Comparison of ENCODE assay signal across 31 cellular contexts in genomic region chr2:69784228-69784627, GRCh38.
"Had no signal": no experiment of that assay in that cellular context is flagged by ENCODE, and none has a peak within 500 bp of the region (broad histone marks: within the 10 kb centered on the region; RNA-seq: fewer than 3 reads in every experiment).

No MANE protein-coding gene starts in this region.

- H3K4me3 ChIP-seq: breast epithelium, Peyer's patch, SJSA1 had no signal

- DNase-seq: activated CD4-positive, alpha-beta T cell treated with anti-CD3 and anti-CD28 coated beads, Interleukin-2, amount 10 ng/mL, durations not matched to agents 24 days and 14 days; activated CD4-positive, alpha-beta T cell treated with anti-CD3 and anti-CD28 coated beads, Interleukin-2, amount 50 U/mL, for 4 hours; activated CD8-positive, alpha-beta T cell treated with anti-CD3 and anti-CD28 coated beads for 36 hours; activated effector memory CD4-positive, alpha-beta T cell treated with anti-CD3 and anti-CD28 coated beads, Interleukin-2, amount 50 U/mL, for 16 hours; activated naive CD4-positive, alpha-beta T cell; activated naive CD4-positive, alpha-beta T cell treated with anti-CD3 and anti-CD28 coated beads, Interleukin-2, amount 50 U/mL, for 16 hours; activated naive CD8-positive, alpha-beta T cell treated with anti-CD3 and anti-CD28 coated beads for 36 hours; activated T-cell treated with anti-CD3 and anti-CD28 coated beads, Interleukin-2, amount 50 U/mL, for 1 hour; activated T-cell treated with anti-CD3 and anti-CD28 coated beads, Interleukin-2, amount 50 U/mL, for 72 hours; amniotic stem cell; aorta; Karpas-422; NCI-H1105 treated with DMSO at 0.1 percent for 48 hours; NCI-H1436; NCI-H1694; NCI-H1930; NCI-H345; NCI-H510A; NCI-H526; NCI-H748 treated with DMSO at 0.1 percent for 48 hours; NK-92 treated with Interleukin-12 subunit alpha and Interleukin-12 subunit beta, amount 100 ng/mL, for 24 hours; PC-3; Peyer's patch; RPMI8226; SHP77 treated with DMSO at 0.1 percent for 48 hours; SK-N-SH had no signal

- H3K9me3 Mint-ChIP-seq: activated CD4-positive, alpha-beta T cell treated with anti-CD3 and anti-CD28 coated beads, Interleukin-2, amount 10 ng/mL, durations not matched to agents 24 days and 14 days; activated CD8-positive, alpha-beta T cell treated with anti-CD3 and anti-CD28 coated beads for 36 hours; activated naive CD8-positive, alpha-beta T cell treated with anti-CD3 and anti-CD28 coated beads for 36 hours; activated T-cell treated with anti-CD3 and anti-CD28 coated beads, Interleukin-2, amount 50 U/mL, for 72 hours; activated T-helper 17 cell treated with anti-CD3 and anti-CD28 coated beads, Interleukin-2, amount 50 U/mL, for 72 hours; T-helper 1 cell treated with Interleukin-12 subunit alpha and Interleukin-12 subunit beta and Interleukin-4 antibody, amounts not matched to agents 30 μg/mL and 1 μg/mL, for 36 hours; T-helper 2 cell treated with Interferon-gamma antibody and Interleukin-4, amounts not matched to agents 5 μg/mL and 100 μg/mL, for 36 hours had no signal

- H3K36me3 ChIP-seq: breast epithelium, SJSA1 had no signal

- H3K27ac ChIP-seq: breast epithelium, Peyer's patch, SJSA1 had no signal

- H3K27me3 Mint-ChIP-seq: activated CD4-positive, alpha-beta T cell treated with anti-CD3 and anti-CD28 coated beads, Interleukin-2, amount 10 ng/mL, durations not matched to agents 24 days and 14 days; activated CD8-positive, alpha-beta T cell treated with anti-CD3 and anti-CD28 coated beads for 36 hours; activated naive CD8-positive, alpha-beta T cell treated with anti-CD3 and anti-CD28 coated beads for 36 hours; activated T-helper 17 cell treated with anti-CD3 and anti-CD28 coated beads, Interleukin-2, amount 50 U/mL, for 72 hours had no signal

- H3K9me3 ChIP-seq: breast epithelium, Peyer's patch, SJSA1, SK-N-SH had no signal

- H3K27ac Mint-ChIP-seq: activated CD4-positive, alpha-beta T cell treated with anti-CD3 and anti-CD28 coated beads, Interleukin-2, amount 10 ng/mL, durations not matched to agents 24 days and 14 days; activated CD8-positive, alpha-beta T cell treated with anti-CD3 and anti-CD28 coated beads for 36 hours; activated naive CD8-positive, alpha-beta T cell treated with anti-CD3 and anti-CD28 coated beads for 36 hours; activated T-cell treated with anti-CD3 and anti-CD28 coated beads, Interleukin-2, amount 50 U/mL, for 72 hours; activated T-helper 17 cell treated with anti-CD3 and anti-CD28 coated beads, Interleukin-2, amount 50 U/mL, for 72 hours; T-helper 1 cell treated with Interleukin-12 subunit alpha and Interleukin-12 subunit beta and Interleukin-4 antibody, amounts not matched to agents 30 μg/mL and 1 μg/mL, for 36 hours; T-helper 2 cell treated with Interferon-gamma antibody and Interleukin-4, amounts not matched to agents 5 μg/mL and 100 μg/mL, for 36 hours had no signal

- H3K27me3 ChIP-seq: breast epithelium, Peyer's patch, SJSA1 had no signal

- H3K4me2 ChIP-seq: SK-N-SH had no signal

- H3K9me2 ChIP-seq: SK-N-SH had no signal

- H3K4me1 ChIP-seq: breast epithelium had no signal

- H3K4me3 Mint-ChIP-seq: activated CD4-positive, alpha-beta T cell treated with anti-CD3 and anti-CD28 coated beads, Interleukin-2, amount 10 ng/mL, durations not matched to agents 24 days and 14 days; activated CD8-positive, alpha-beta T cell treated with anti-CD3 and anti-CD28 coated beads for 36 hours; activated naive CD8-positive, alpha-beta T cell treated with anti-CD3 and anti-CD28 coated beads for 36 hours; activated T-cell treated with anti-CD3 and anti-CD28 coated beads, Interleukin-2, amount 50 U/mL, for 72 hours; activated T-helper 17 cell treated with anti-CD3 and anti-CD28 coated beads, Interleukin-2, amount 50 U/mL, for 72 hours; T-helper 1 cell treated with Interleukin-12 subunit alpha and Interleukin-12 subunit beta and Interleukin-4 antibody, amounts not matched to agents 30 μg/mL and 1 μg/mL, for 36 hours; T-helper 2 cell treated with Interferon-gamma antibody and Interleukin-4, amounts not matched to agents 5 μg/mL and 100 μg/mL, for 36 hours had no signal

- ATAC-seq: activated CD8-positive, alpha-beta T cell treated with anti-CD3 and anti-CD28 coated beads for 36 hours; activated T-cell treated with anti-CD3 and anti-CD28 coated beads, Interleukin-2, amount 50 U/mL, for 72 hours; activated T-helper 17 cell treated with anti-CD3 and anti-CD28 coated beads, Interleukin-2, amount 50 U/mL, for 72 hours; PC-3 had no signal
